9 cellular contexts compared by ENCODE assay signal in genomic region chr14:102201369-102201748, GRCh38.
DNase-seq lines count a peak whose midpoint lies in the region; ATAC-seq lines count a peak whose summit lies in the region.
"Had no signal": no experiment of that assay in that cellular context is flagged by ENCODE, and none has a peak within 500 bp of the region (broad histone marks: within the 10 kb centered on the region; RNA-seq: fewer than 3 reads in every experiment).

No MANE protein-coding gene starts in this region.

- peak overlapping the region; percentile 31 for H3K27ac Mint-ChIP-seq in activated CD4-positive, alpha-beta memory T cell treated with anti-CD3 and anti-CD28 coated beads, Interleukin-2, amount 10 ng/mL, durations not matched to agents 7 days and 5 days
- peak overlapping the region; percentile 0 to 73 (median 54) for H3K27ac Mint-ChIP-seq in immature natural killer cell
- H3K27ac Mint-ChIP-seq: dendritic cell treated with granulocyte-macrophage colony-stimulating factor and Interleukin-4, amounts not matched to agents 40 ng/mL and 50 ng/mL, for 4 days had no signal

- H3K9me3 Mint-ChIP-seq in activated CD4-positive, alpha-beta memory T cell treated with anti-CD3 and anti-CD28 coated beads, Interleukin-2, amount 10 ng/mL, durations not matched to agents 7 days and 5 days: no peaks in the 10 kb centered on the region
- no peaks in the 10 kb centered on the region for H3K9me3 Mint-ChIP-seq in immature natural killer cell
- H3K9me3 Mint-ChIP-seq: dendritic cell treated with granulocyte-macrophage colony-stimulating factor and Interleukin-4, amounts not matched to agents 40 ng/mL and 50 ng/mL, for 4 days had no signal

- peak; percentile 22 to 35 for DNase-seq in stimulated activated CD4-positive, alpha-beta T cell treated with anti-CD3 and anti-CD28 coated beads, Interleukin-2, amount 100 ng/mL, for 24 hours
- DNase-seq in stimulated activated CD4-positive, alpha-beta T cell treated with anti-CD3 and anti-CD28 coated beads, Interleukin-12 subunit alpha, Interleukin-12 subunit beta, amount 100 ng/mL, for 4 hours: no peak
- no peak for DNase-seq in activated CD4-positive, alpha-beta memory T cell treated with anti-CD3 and anti-CD28 coated beads, Interleukin-2, amount 10 ng/mL, durations not matched to agents 7 days and 5 days
- DNase-seq in immature natural killer cell (no peak), NCI-H1930 (lab: John Stamatoyannopoulos, UW) (no peak), NCI-H128 (lab: John Stamatoyannopoulos, UW; ENCODE audit: unreplicated experiment) (no peak), DMS153 (lab: John Stamatoyannopoulos, UW) (no peak)

- peaks cover 34% of the 10 kb centered on the region for H3K4me1 Mint-ChIP-seq in activated CD4-positive, alpha-beta memory T cell treated with anti-CD3 and anti-CD28 coated beads, Interleukin-2, amount 10 ng/mL, durations not matched to agents 7 days and 5 days
- H3K4me1 Mint-ChIP-seq in immature natural killer cell: peaks cover 47 to 77% of the 10 kb centered on the region in 2 donors

- no peak for ATAC-seq in GM19455 (IDR thresholded peaks at IDR 0.05; ENCODE audit: unreplicated experiment)

- H3K4me3 Mint-ChIP-seq in activated CD4-positive, alpha-beta memory T cell treated with anti-CD3 and anti-CD28 coated beads, Interleukin-2, amount 10 ng/mL, durations not matched to agents 7 days and 5 days: no peak overlapping the region
- peak overlapping the region in 2 of 5 donors; percentile 18 to 26 for H3K4me3 Mint-ChIP-seq in immature natural killer cell
- H3K4me3 Mint-ChIP-seq: dendritic cell treated with granulocyte-macrophage colony-stimulating factor and Interleukin-4, amounts not matched to agents 40 ng/mL and 50 ng/mL, for 4 days had no signal

- POLR2A ChIA-PET in activated CD4-positive, alpha-beta memory T cell treated with anti-CD3 and anti-CD28 coated beads, Interleukin-2, amount 10 ng/mL, durations not matched to agents 7 days and 5 days (lab: Charles Lee): no interaction called here

- no peaks in the 10 kb centered on the region for H3K27me3 Mint-ChIP-seq in activated CD4-positive, alpha-beta memory T cell treated with anti-CD3 and anti-CD28 coated beads, Interleukin-2, amount 10 ng/mL, durations not matched to agents 7 days and 5 days
- peaks cover 0 to 4% (median 3%) of the 10 kb centered on the region in 3 donors for H3K27me3 Mint-ChIP-seq in immature natural killer cell (ENCODE audit: low read depth in 3 of 3)
- H3K27me3 Mint-ChIP-seq: dendritic cell treated with granulocyte-macrophage colony-stimulating factor and Interleukin-4, amounts not matched to agents 40 ng/mL and 50 ng/mL, for 4 days had no signal

- CTCF ChIA-PET in activated CD4-positive, alpha-beta memory T cell treated with anti-CD3 and anti-CD28 coated beads, Interleukin-2, amount 10 ng/mL, durations not matched to agents 7 days and 5 days (lab: Charles Lee): no interaction called here

- H3K36me3 Mint-ChIP-seq in activated CD4-positive, alpha-beta memory T cell treated with anti-CD3 and anti-CD28 coated beads, Interleukin-2, amount 10 ng/mL, durations not matched to agents 7 days and 5 days (ENCODE audit: low read depth): peaks cover 57% of the 10 kb centered on the region
- H3K36me3 Mint-ChIP-seq in immature natural killer cell: peaks cover 0 to 15% (median 15%) of the 10 kb centered on the region in 3 donors

Comparison
In these comparisons a context has a peak if more than half of its experiments do, and no peak if none do; other contexts are left out.
1. DNase-seq: peak in stimulated activated CD4-positive, alpha-beta T cell treated with anti-CD3 and anti-CD28 coated beads, Interleukin-2, amount 100 ng/mL, for 24 hours (2 of 2); none in stimulated activated CD4-positive, alpha-beta T cell treated with anti-CD3 and anti-CD28 coated beads, Interleukin-12 subunit alpha, Interleukin-12 subunit beta, amount 100 ng/mL, for 4 hours (single experiment), activated CD4-positive, alpha-beta memory T cell treated with anti-CD3 and anti-CD28 coated beads, Interleukin-2, amount 10 ng/mL, durations not matched to agents 7 days and 5 days (single experiment), immature natural killer cell (0 of 3), NCI-H1930 (0 of 2), NCI-H128 (single experiment) and DMS153 (single experiment).